ENCODE assay signal across 12 cellular contexts in genomic region chr5:61290815-61291214, GRCh38. TPM values are rescaled to one million over a fixed set of nuclear protein-coding genes. Genes with fewer than 3 reads are reported as not detected.
DNase-seq lines count a peak whose midpoint lies in the region; ATAC-seq and TF ChIP-seq lines count a peak whose summit lies in the region.
"Had no signal": no experiment of that assay in that cellular context is flagged by ENCODE, and none has a peak within 500 bp of the region (broad histone marks: within the 10 kb centered on the region; RNA-seq: fewer than 3 reads in every experiment).

No MANE protein-coding gene starts in this region.

- H3K18ac ChIP-seq in H9 (ENCODE audit: insufficient read length, low read depth, low read length) (no peak overlapping the region), trophoblast cell (ENCODE audit: low read length) (no peak overlapping the region)

- WGBS in H9 (ENCODE audit: extremely low coverage, insufficient read length, low lambda C conversion rate) = no CpG with 5 or more reads among the region's 3 CpGs
- WGBS in trophoblast cell (ENCODE audit: extremely low coverage, insufficient coverage, insufficient read length) = no CpG with 5 or more reads among the region's 3 CpGs

- H3T11ph ChIP-seq in H9 (ENCODE audit: low read length) = no peak overlapping the region

- H3K56ac ChIP-seq in H9 (ENCODE audit: insufficient read length, low read depth, low read length) = no peak overlapping the region

- H3K27me3 Mint-ChIP-seq in H9 (ENCODE audit: low read depth) = peaks cover 3% of the 10 kb centered on the region; the same call in 1 of the 2 replicates
- H3K27me3 Mint-ChIP-seq: brain had no signal

- H4K8ac ChIP-seq in H9 (replicated peaks; ENCODE audit: insufficient read length, low read depth, low read length) = no peak overlapping the region
- H4K8ac ChIP-seq in trophoblast cell (ENCODE audit: low read depth, low read length) = no peak overlapping the region

- H3K27me3 ChIP-seq in H9 (ENCODE audit: insufficient read depth, low read length) (no peaks in the 10 kb centered on the region), trophoblast cell (ENCODE audit: insufficient read depth, low read length) (no peaks in the 10 kb centered on the region)
- H3K27me3 ChIP-seq: BLaER1 treated with 17β-estradiol and CSF1 and Interleukin-3, amounts not matched to agents 10 nM and 100 nM had no signal

- H3K23me2 ChIP-seq in H9 (ENCODE audit: insufficient read length, low read depth, low read length, poor library complexity, severe bottlenecking) = no peaks in the 10 kb centered on the region

- no peak for ATAC-seq in HG03442 (IDR thresholded peaks at IDR 0.05; ENCODE audit: unreplicated experiment)

- H4K91ac ChIP-seq in H9 (ENCODE audit: insufficient read length, low read depth, low read length) (no peak overlapping the region), trophoblast cell (ENCODE audit: low read depth, low read length) (no peak overlapping the region)

- H2BK15ac ChIP-seq in H9 (ENCODE audit: low read depth, low read length) = no peak overlapping the region

- H2BK20ac ChIP-seq in H9 (ENCODE audit: low read depth, low read length, poor library complexity, severe bottlenecking) = no peak overlapping the region

- no peaks in the 10 kb centered on the region for H3K9me3 Mint-ChIP-seq in H9
- H3K9me3 Mint-ChIP-seq: brain had no signal

- no peak overlapping the region for H3K4ac ChIP-seq in H9 (ENCODE audit: low read depth, low read length)
- H3K4ac ChIP-seq in trophoblast cell (ENCODE audit: low read depth, low read length) = no peak overlapping the region

- H3K9ac ChIP-seq in H9 (ENCODE audit: extremely low read depth, insufficient read length, low read length) (no peak overlapping the region), trophoblast cell (ENCODE audit: low read length) (no peak overlapping the region)
- H3K9ac ChIP-seq: BLaER1 treated with 17β-estradiol and CSF1 and Interleukin-3, amounts not matched to agents 10 nM and 100 nM had no signal

- H2BK12ac ChIP-seq in H9 (ENCODE audit: insufficient read length, low read depth, low read length) (no peak overlapping the region), trophoblast cell (ENCODE audit: low read length) (no peak overlapping the region)

- no peaks in the 10 kb centered on the region for H3K36me3 ChIP-seq in trophoblast cell (ENCODE audit: control insufficient read depth in 1 of 2, insufficient read depth in 2 of 2, low read length in 2 of 2)
- H3K36me3 ChIP-seq: BLaER1 treated with 17β-estradiol and CSF1 and Interleukin-3, amounts not matched to agents 10 nM and 100 nM had no signal

- H3K79me2 ChIP-seq in H9 (ENCODE audit: insufficient read depth, low read length) (no peaks in the 10 kb centered on the region), trophoblast cell (ENCODE audit: control insufficient read depth, insufficient read depth, low read length, poor library complexity) (no peaks in the 10 kb centered on the region)

- H3K27ac ChIP-seq in H9 (ENCODE audit: insufficient read length, low read depth, low read length) (no peak overlapping the region), trophoblast cell (ENCODE audit: low read depth, low read length) (no peak overlapping the region)
- H3K27ac ChIP-seq: BLaER1 treated with 17β-estradiol and CSF1 and Interleukin-3, amounts not matched to agents 10 nM and 100 nM had no signal

- no peak overlapping the region for H4K12ac ChIP-seq in trophoblast cell (ENCODE audit: low read depth, low read length)

- H3K4me3 Mint-ChIP-seq in H9 = no peak overlapping the region
- H3K4me3 Mint-ChIP-seq: brain had no signal

- no peaks in the 10 kb centered on the region for H4K20me1 ChIP-seq in H9 (ENCODE audit: control insufficient read depth, insufficient read depth, insufficient read length)
- H4K20me1 ChIP-seq: BLaER1 treated with 17β-estradiol and CSF1 and Interleukin-3, amounts not matched to agents 10 nM and 100 nM had no signal

- H3K79me1 ChIP-seq in H9 (ENCODE audit: insufficient read depth, low read depth, low read length, poor library complexity, severe bottlenecking) = no peaks in the 10 kb centered on the region
- H3K79me1 ChIP-seq in trophoblast cell (ENCODE audit: low read length) = no peaks in the 10 kb centered on the region

- H3K4me2 ChIP-seq in H9 (ENCODE audit: insufficient read depth, insufficient read length, low read length) (no peak overlapping the region), trophoblast cell (ENCODE audit: low read length) (no peak overlapping the region)

- H2AFZ ChIP-seq in H9 (ENCODE audit: low read length) (peak overlapping the region; percentile 85), trophoblast cell (ENCODE audit: insufficient read depth, low read length, poor library complexity) (no peak overlapping the region)

- H3K4me3 ChIP-seq in fibroblast of the aortic adventitia (ENCODE audit: low read depth, low read length) (no peak overlapping the region), trophoblast cell (ENCODE audit: low read depth, low read length) (no peak overlapping the region)
- H3K4me3 ChIP-seq: BLaER1 treated with 17β-estradiol and CSF1 and Interleukin-3, amounts not matched to agents 10 nM and 100 nM had no signal

- no peaks in the 10 kb centered on the region; a peak in 1 of 7 replicates for H3K36me3 Mint-ChIP-seq in H9 (ENCODE audit: insufficient read depth in 1 of 3, low read depth in 3 of 3)
- H3K36me3 Mint-ChIP-seq: brain had no signal

- H3K14ac ChIP-seq in H9 (ENCODE audit: insufficient read depth, low read length) = no peak overlapping the region
- H3K14ac ChIP-seq in trophoblast cell (ENCODE audit: low read length) = no peak overlapping the region

- H3K4me1 Mint-ChIP-seq in H9 = peaks cover 8 to 18% of the 10 kb centered on the region in 2 experiments

- H3K27ac Mint-ChIP-seq in H9 = no peak overlapping the region; a peak in 1 of 7 replicates

- no peak overlapping the region for H4K5ac ChIP-seq in H9 (ENCODE audit: insufficient read length, low read depth, low read length)

- H2BK120ac ChIP-seq in H9 (ENCODE audit: low read depth, low read length, poor library complexity, severe bottlenecking) (no peak overlapping the region), trophoblast cell (ENCODE audit: insufficient read depth, low read length, poor library complexity) (no peak overlapping the region)

- DNase-seq in H9 (no peak), RPMI7951 (ENCODE audit: low read depth) (peak; percentile 62), fibroblast of the aortic adventitia (ENCODE audit: low read depth) (peak; percentile 69), pons (ENCODE audit: low spot score) (peak; percentile 29), GM19240 (ENCODE audit: insufficient read length, low spot score) (no peak), trophoblast cell (no peak), NCI-H2227 (lab: John Stamatoyannopoulos, UW; ENCODE audit: unreplicated experiment) (no peak)
- DNase-seq: mammary epithelial cell, NCI-H526 treated with DMSO at 0.1 percent for 48 hours had no signal

- H3K23ac ChIP-seq in H9 (ENCODE audit: insufficient read length, low read depth, low read length) (no peak overlapping the region), trophoblast cell (ENCODE audit: low read length) (no peak overlapping the region)

- H2BK5ac ChIP-seq in H9 (ENCODE audit: insufficient read length, low read length) (no peak overlapping the region), trophoblast cell (ENCODE audit: low read depth, low read length, poor library complexity) (no peak overlapping the region)

- TF ChIP-seq CTCF in H9 (conservative IDR thresholded peaks at IDR 0.05) = no peak
- no peak for TF ChIP-seq CTCF in fibroblast of the aortic adventitia (IDR thresholded peaks at IDR 0.05; ENCODE audit: insufficient read depth, low read length)

- H3K9me3 ChIP-seq in H9 (ENCODE audit: control insufficient read depth, low read depth, low read length) = no peaks in the 10 kb centered on the region
- H3K9me3 ChIP-seq in trophoblast cell (ENCODE audit: insufficient read depth, low read depth, low read length) = peaks cover 2% of the 10 kb centered on the region

- peaks cover 3% of the 10 kb centered on the region for H3K4me1 ChIP-seq in H9 (ENCODE audit: insufficient read depth, low read length)
- peaks cover 6 to 14% of the 10 kb centered on the region in 2 experiments for H3K4me1 ChIP-seq in trophoblast cell (ENCODE audit: control insufficient read depth in 1 of 2, insufficient read depth in 2 of 2, low read length in 2 of 2)

- H2AK5ac ChIP-seq in H9 (ENCODE audit: insufficient read length, low read length) = no peak overlapping the region
- H2AK5ac ChIP-seq in trophoblast cell (ENCODE audit: low read length) = no peak overlapping the region

RNA-seq across cellular contexts. Expression of gene ZSWIM6, which starts 41.2 kb away (rescaled TPM):
- 11.0 and 11.5 TPM in 2 replicates for total RNA-seq in H9 (2021)
- 4.4 and 5.0 TPM in 2 replicates for total RNA-seq in RPMI7951 (2014; rRNA removed; shearing (Covaris generic))
- total RNA-seq in fibroblast of the aortic adventitia (ENCODE audit: low replicate concordance) = 3.1 and 6.9 TPM in 2 replicates
- 9.7 and 9.8 TPM in 2 replicates for polyA plus RNA-seq in trophoblast cell (2013)

Comparison
In these comparisons a context has a peak if more than half of its experiments do, and no peak if none do; other contexts are left out.
1. DNase-seq: peak in RPMI7951 (single experiment), fibroblast of the aortic adventitia (single experiment) and pons (single experiment); none in H9 (single experiment), GM19240 (single experiment), trophoblast cell (0 of 2) and NCI-H2227 (single experiment).